ENCODE assay signal across 26 cellular contexts in the genomic region with DNA sequence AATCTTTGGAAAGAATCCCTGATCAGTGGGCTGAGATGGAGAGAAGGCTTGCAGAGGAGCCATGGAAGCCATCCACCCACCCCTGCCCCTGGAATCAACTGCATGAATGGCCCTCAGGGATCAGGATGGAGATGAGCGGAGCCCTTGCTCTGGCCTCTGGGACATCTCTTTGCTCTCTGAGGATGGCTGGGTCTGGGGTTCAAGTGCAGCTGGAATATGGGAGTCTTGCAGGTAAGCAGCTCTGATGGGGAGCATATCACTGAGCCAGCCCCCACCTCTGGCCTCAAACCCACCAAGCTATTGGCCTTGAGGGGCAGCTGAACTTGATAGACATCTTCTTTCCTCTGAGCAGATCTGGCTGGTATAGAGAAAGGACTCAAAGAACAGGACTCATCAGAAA.
"Had no signal": no experiment of that assay in that cellular context is flagged by ENCODE, and none has a peak within 500 bp of the region (broad histone marks: within the 10 kb centered on the region; RNA-seq: fewer than 3 reads in every experiment).

No MANE protein-coding gene starts in this region.

- ATAC-seq: heart left ventricle; left colon; left lung; right lobe of liver; stimulated activated effector memory CD8-positive, alpha-beta T cell treated with anti-CD3 and anti-CD28 coated beads, Interleukin-12 subunit alpha, Interleukin-12 subunit beta, amount 100 ng/mL, for 72 hours; stimulated activated naive CD8-positive, alpha-beta T cell treated with anti-CD3 and anti-CD28 coated beads, Interleukin-15, amount 100 ng/mL, for 72 hours had no signal

- H3K4me1 ChIP-seq: left lung, parathyroid adenoma, right lobe of liver, tibial nerve, uterus had no signal

- H3K27me3 ChIP-seq: heart left ventricle, left lung, right atrium auricular region, right lobe of liver, tibial nerve, uterus had no signal

- H3K9me3 Mint-ChIP-seq: immature natural killer cell; mesothelial cell of epicardium; naive B cell; nephron; neural crest cell; stimulated activated effector memory CD8-positive, alpha-beta T cell treated with anti-CD3 and anti-CD28 coated beads, Interleukin-12 subunit alpha, Interleukin-12 subunit beta, amount 100 ng/mL, for 72 hours; stimulated activated naive CD8-positive, alpha-beta T cell treated with anti-CD3 and anti-CD28 coated beads, Interleukin-15, amount 100 ng/mL, for 72 hours; type B pancreatic cell had no signal

- H3K36me3 ChIP-seq: heart left ventricle, left lung, right atrium auricular region, right lobe of liver, tibial nerve, uterus had no signal

- H3K36me3 Mint-ChIP-seq: immature natural killer cell; mesothelial cell of epicardium; naive B cell; stimulated activated effector memory CD8-positive, alpha-beta T cell treated with anti-CD3 and anti-CD28 coated beads, Interleukin-12 subunit alpha, Interleukin-12 subunit beta, amount 100 ng/mL, for 72 hours; type B pancreatic cell had no signal

- DNase-seq: heart left ventricle; hypothalamus; immature natural killer cell; kidney; left colon; left lung; mesendoderm; naive B cell; nucleus accumbens; right lobe of liver; stimulated activated CD4-positive, alpha-beta T cell treated with anti-CD3 and anti-CD28 coated beads, Interleukin-4, amount 100 ng/mL, for 24 hours; stimulated activated naive CD4-positive, alpha-beta T cell treated with Interleukin-2 at 50 U/mL for 16 hours; stimulated activated naive CD8-positive, alpha-beta T cell treated with anti-CD3 and anti-CD28 coated beads, Interleukin-15, amount 100 ng/mL, for 72 hours; substantia nigra; uterus had no signal

- H3K4me3 ChIP-seq: heart left ventricle, left lung, lung, right atrium auricular region, right lobe of liver, skin epidermis, tibial nerve, uterus had no signal

- H3K4me3 Mint-ChIP-seq: immature natural killer cell; mesothelial cell of epicardium; naive B cell; nephron; neural crest cell; stimulated activated effector memory CD8-positive, alpha-beta T cell treated with anti-CD3 and anti-CD28 coated beads, Interleukin-12 subunit alpha, Interleukin-12 subunit beta, amount 100 ng/mL, for 72 hours; stimulated activated naive CD8-positive, alpha-beta T cell treated with anti-CD3 and anti-CD28 coated beads, Interleukin-15, amount 100 ng/mL, for 72 hours; type B pancreatic cell had no signal

- H3K9me3 ChIP-seq: heart left ventricle, left lung, right atrium auricular region, right lobe of liver, tibial nerve, uterus had no signal

- H3K27ac ChIP-seq: heart left ventricle, left lung, parathyroid adenoma, right atrium auricular region, right lobe of liver, skin epidermis, tibial nerve, uterus had no signal

- H3K4me1 Mint-ChIP-seq: immature natural killer cell had no signal

- H3K27ac Mint-ChIP-seq: immature natural killer cell; mesothelial cell of epicardium; nephron; progenitor cell of endocrine pancreas; stimulated activated effector memory CD8-positive, alpha-beta T cell treated with anti-CD3 and anti-CD28 coated beads, Interleukin-12 subunit alpha, Interleukin-12 subunit beta, amount 100 ng/mL, for 72 hours; stimulated activated naive CD8-positive, alpha-beta T cell treated with anti-CD3 and anti-CD28 coated beads, Interleukin-15, amount 100 ng/mL, for 72 hours; type B pancreatic cell had no signal

- H3K27me3 Mint-ChIP-seq: stimulated activated naive CD8-positive, alpha-beta T cell treated with anti-CD3 and anti-CD28 coated beads, Interleukin-15, amount 100 ng/mL, for 72 hours had no signal
